Comparison of ENCODE assay signal across 8 cellular contexts in the genomic region with DNA sequence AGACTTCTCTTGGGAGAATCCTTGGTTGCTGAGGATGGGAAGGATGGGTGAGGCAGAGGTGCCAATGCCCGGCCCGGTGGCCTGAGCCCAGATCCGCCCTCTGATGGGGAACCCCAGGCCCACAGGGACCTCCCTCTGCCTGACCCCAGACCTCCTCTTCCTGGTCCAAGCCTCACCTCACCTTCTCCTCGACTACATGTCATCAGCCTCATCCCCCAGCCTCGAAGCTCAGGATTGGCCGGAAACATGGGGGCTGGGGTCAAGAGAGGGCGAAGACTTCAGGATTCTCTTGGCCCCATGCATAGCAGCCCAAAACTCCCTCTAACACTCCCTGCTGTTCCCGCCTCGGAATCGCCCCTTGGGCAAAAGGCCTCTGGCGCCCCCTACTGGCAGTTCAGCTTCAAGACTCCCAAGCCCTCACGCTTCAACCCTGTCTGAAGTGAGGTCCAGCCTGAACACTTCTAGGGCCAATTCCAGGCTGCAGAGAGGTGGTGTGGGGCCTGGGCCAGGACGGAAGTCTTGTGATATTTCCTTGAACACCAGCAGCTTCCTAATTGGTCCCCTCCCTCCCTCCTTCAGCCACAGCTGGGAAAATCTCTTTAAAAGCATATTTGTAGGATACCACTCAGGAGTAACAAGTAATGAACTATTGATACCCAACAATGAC. TPM values are rescaled to one million over a fixed set of nuclear protein-coding genes. Genes with fewer than 3 reads are reported as not detected.
DNase-seq lines count a peak whose midpoint lies in the region; ATAC-seq, FAIRE-seq and TF ChIP-seq lines count a peak whose summit lies in the region.

No MANE protein-coding gene starts in this region.

- H3K9me3 Mint-ChIP-seq in activated naive CD4-positive, alpha-beta T cell treated with anti-CD3 and anti-CD28 coated beads, Interleukin-2, amount 50 U/mL, for 72 hours: no peaks in the 10 kb centered on the region
- no peaks in the 10 kb centered on the region for H3K9me3 Mint-ChIP-seq in glutamatergic neuron (ENCODE audit: unreplicated experiment)

- FAIRE-seq in GM18507 (lab: Jason Lieb, UNC) (peak; percentile 91), urothelium cell line (lab: Jason Lieb, UNC) (peak; percentile 5)

- peak; percentile 94 to 98 for ATAC-seq in activated naive CD4-positive, alpha-beta T cell treated with anti-CD3 and anti-CD28 coated beads, Interleukin-2, amount 50 U/mL, for 72 hours

- H3K4me1 Mint-ChIP-seq in glutamatergic neuron (ENCODE audit: low read depth, unreplicated experiment): no peaks in the 10 kb centered on the region

- DNase-seq in 8988T: peak; percentile 60
- DNase-seq in GM18507 (ENCODE audit: extremely low spot score, insufficient read length, low read depth): peak; percentile 75
- peak; percentile 49 for DNase-seq in NCI-H128 (lab: John Stamatoyannopoulos, UW; ENCODE audit: unreplicated experiment)
- peak; percentile 44 to 76 for DNase-seq in SW 1271 (lab: John Stamatoyannopoulos, UW)
- DNase-seq in activated naive CD4-positive, alpha-beta T cell treated with anti-CD3 and anti-CD28 coated beads, Interleukin-2, amount 50 U/mL, for 72 hours (ENCODE audit: low spot score in 2 of 2): peak; percentile 88 to 95
- DNase-seq in glutamatergic neuron: peak; percentile 93
- peak; percentile 96 for DNase-seq in posterior vena cava (ENCODE audit: low spot score)
- DNase-seq in urothelium cell line (ENCODE audit: low spot score): peak; percentile 87

- H3K4me3 Mint-ChIP-seq in glutamatergic neuron (ENCODE audit: unreplicated experiment): no peak overlapping the region

- peaks cover 10% of the 10 kb centered on the region for H3K27me3 Mint-ChIP-seq in glutamatergic neuron (ENCODE audit: unreplicated experiment)

- TF ChIP-seq CTCF in glutamatergic neuron (IDR thresholded peaks at IDR 0.05; ENCODE audit: partially characterized antibody, unreplicated experiment): peak; percentile 96

- H3K36me3 Mint-ChIP-seq in activated naive CD4-positive, alpha-beta T cell treated with anti-CD3 and anti-CD28 coated beads, Interleukin-2, amount 50 U/mL, for 72 hours: no peaks in the 10 kb centered on the region
- peaks cover 4% of the 10 kb centered on the region for H3K36me3 Mint-ChIP-seq in glutamatergic neuron (ENCODE audit: unreplicated experiment)

- peak overlapping the region; percentile 5 to 58 for H3K27ac Mint-ChIP-seq in activated naive CD4-positive, alpha-beta T cell treated with anti-CD3 and anti-CD28 coated beads, Interleukin-2, amount 50 U/mL, for 72 hours
- H3K27ac Mint-ChIP-seq in glutamatergic neuron (ENCODE audit: unreplicated experiment): no peak overlapping the region

- intact Hi-C loops in posterior vena cava (cut with DNase I): loop anchor here (2.0 to 10.0 kb wide), 4 partner anchors 108 to 251 kb away; partner anchors contain the start of genes ACBD4 (in 1 of the 2) and PLCD3 (in 1 of the 2)

RNA-seq across cellular contexts. Expression of gene ARHGAP27, which starts 47.2 kb away (rescaled TPM):
- 10 to 100 TPM; 49.7 to 55.1 TPM for total RNA-seq in activated naive CD4-positive, alpha-beta T cell treated with anti-CD3 and anti-CD28 coated beads, Interleukin-2, amount 50 U/mL, for 72 hours
- total RNA-seq in glutamatergic neuron (ENCODE audit: unreplicated experiment) (3.5 TPM), posterior vena cava (10 to 100 TPM; 17.8 to 24.5 TPM)

Comparison
In these comparisons a context has a peak if more than half of its experiments do, and no peak if none do; other contexts are left out.
1. Peak in every context shown above with its lines: DNase-seq and ATAC-seq.